ENCODE assay signal across 14 cellular contexts in genomic region chr5:80963966-80964481, GRCh38. TPM values are rescaled to one million over a fixed set of nuclear protein-coding genes. Genes with fewer than 3 reads are reported as not detected.
DNase-seq lines count a peak whose midpoint lies in the region; ATAC-seq, FAIRE-seq and TF ChIP-seq lines count a peak whose summit lies in the region.
"Had no signal": no experiment of that assay in that cellular context is flagged by ENCODE, and none has a peak within 500 bp of the region (broad histone marks: within the 10 kb centered on the region; RNA-seq: fewer than 3 reads in every experiment).

No MANE protein-coding gene starts in this region.

- peak overlapping the region; percentile 4 for H2AFZ ChIP-seq in endothelial cell of umbilical vein (ENCODE audit: low read depth, low read length)

- H3K4me3 Mint-ChIP-seq in activated naive CD4-positive, alpha-beta T cell treated with anti-CD3 and anti-CD28 coated beads, Interleukin-2, amount 50 U/mL, for 24 hours, result peak overlapping the region; percentile 49
- no peak overlapping the region for H3K4me3 Mint-ChIP-seq in type B pancreatic cell

- H3K9me3 ChIP-seq in Panc1 (ENCODE audit: control insufficient read depth, insufficient read depth, low read depth, low read length), result no peaks in the 10 kb centered on the region
- H3K9me3 ChIP-seq in endothelial cell of umbilical vein (replicated peaks; ENCODE audit: control insufficient read depth, insufficient read depth, low read length), result no peaks in the 10 kb centered on the region
- no peaks in the 10 kb centered on the region for H3K9me3 ChIP-seq in subcutaneous abdominal adipose tissue (ENCODE audit: control insufficient read depth in 5 of 5, low read length in 5 of 5)
- H3K9me3 ChIP-seq: esophagus squamous epithelium, pancreas had no signal

- H3K36me3 ChIP-seq in Panc1 (ENCODE audit: control insufficient read depth, insufficient read depth, low read length), result no peaks in the 10 kb centered on the region
- H3K36me3 ChIP-seq in endothelial cell of umbilical vein (ENCODE audit: control insufficient read depth in 2 of 2, extremely low read depth in 1 of 2, insufficient read depth in 2 of 2, low read length in 2 of 2), result no peaks in the 10 kb centered on the region
- H3K36me3 ChIP-seq in subcutaneous abdominal adipose tissue (ENCODE audit: control insufficient read depth in 5 of 5, insufficient read depth in 5 of 5, low read length in 5 of 5), result no peaks in the 10 kb centered on the region
- H3K36me3 ChIP-seq: cardiac muscle cell, esophagus squamous epithelium, pancreas had no signal

- H3K4me1 ChIP-seq in Panc1 (ENCODE audit: control insufficient read depth, insufficient read depth, low read length), result peaks cover 15% of the 10 kb centered on the region; the same call in 1 of the 2 replicates
- peaks cover 52% of the 10 kb centered on the region for H3K4me1 ChIP-seq in endothelial cell of umbilical vein (ENCODE audit: control insufficient read depth, extremely low read depth, insufficient read depth, low read length)
- H3K4me1 ChIP-seq in subcutaneous abdominal adipose tissue (ENCODE audit: control insufficient read depth in 5 of 5, insufficient read depth in 5 of 5, low read length in 5 of 5), result peaks cover 6 to 32% (median 25%) of the 10 kb centered on the region in 5 donors

- no peaks in the 10 kb centered on the region for H3K79me2 ChIP-seq in endothelial cell of umbilical vein (ENCODE audit: control insufficient read depth, insufficient read depth, low read length)

- H3K4me1 Mint-ChIP-seq in activated naive CD4-positive, alpha-beta T cell treated with anti-CD3 and anti-CD28 coated beads, Interleukin-2, amount 50 U/mL, for 24 hours, result peaks cover 74% of the 10 kb centered on the region
- H3K4me1 Mint-ChIP-seq in type B pancreatic cell (ENCODE audit: unreplicated experiment), result peaks cover 4% of the 10 kb centered on the region

- DNase-seq in activated naive CD4-positive, alpha-beta T cell (lab: John Stamatoyannopoulos, UW), result no peak
- DNase-seq in Panc1 (ENCODE audit: low read depth, low spot score) (no peak), endothelial cell of umbilical vein (ENCODE audit: low read depth, low spot score) (no peak), type B pancreatic cell (ENCODE audit: extremely low spot score, unreplicated experiment) (no peak), AG20443 (ENCODE audit: low spot score) (no peak)
- DNase-seq: esophagus squamous epithelium; NCI-H187; pancreas; stimulated activated CD4-positive, alpha-beta T cell treated with anti-CD3 and anti-CD28 coated beads, Interleukin-2, amount 100 ng/mL, for 48 hours had no signal

- no peak for TF ChIP-seq POLR2A in endothelial cell of umbilical vein (IDR thresholded peaks at IDR 0.05; ENCODE audit: low read depth, low read length)

- BruUV-seq in Panc1 (replicated peaks; lab: Mats Ljungman, UMichigan), result no TSS peak
- TSS peak; percentile 15 for BruUV-seq in endothelial cell of umbilical vein (replicated peaks; lab: Mats Ljungman, UMichigan)

- no peaks in the 10 kb centered on the region for H4K20me1 ChIP-seq in endothelial cell of umbilical vein (replicated peaks; ENCODE audit: control insufficient read depth, extremely low read depth, insufficient read depth, low read length)

- intact Hi-C loops in Panc1 (cut with micrococcal nuclease; ENCODE audit: unreplicated experiment), result no loop called here
- intact Hi-C loops in endothelial cell of umbilical vein (cut with micrococcal nuclease), result loop anchor here (2.0 to 10.0 kb wide), 6 partner anchors 83 to 791 kb away; partner anchors contain the start of genes DHFR, FAM151B, MSH3 and SSBP2

- no peaks in the 10 kb centered on the region for H3K9me3 Mint-ChIP-seq in activated naive CD4-positive, alpha-beta T cell treated with anti-CD3 and anti-CD28 coated beads, Interleukin-2, amount 50 U/mL, for 24 hours
- no peaks in the 10 kb centered on the region for H3K9me3 Mint-ChIP-seq in type B pancreatic cell

- POLR2A ChIA-PET in Panc1 (lab: Charles Lee), result interaction anchor here (0.7 kb wide), 2 partner anchors 199 to 436 kb away, joined by 3 read pairs; no protein-coding TSS in a partner anchor
- POLR2A ChIA-PET in endothelial cell of umbilical vein (lab: Charles Lee), result no interaction called here

- dilution Hi-C loops in endothelial cell of umbilical vein (cut with MboI; ENCODE audit: extremely low pct_ligation_motif_present, low sequenced_read_pairs), result no loop called here

- ATAC-seq in Panc1, result no peak
- no peak for ATAC-seq in GM21360 (IDR thresholded peaks at IDR 0.05; ENCODE audit: unreplicated experiment)
- ATAC-seq: left lobe of liver, pancreas had no signal

- H3K27ac ChIP-seq in Panc1 (ENCODE audit: low read length) (peak overlapping the region; percentile 82), endothelial cell of umbilical vein (ENCODE audit: insufficient read depth, low read depth, low read length) (peak overlapping the region; percentile 5), subcutaneous abdominal adipose tissue (ENCODE audit: low read depth, low read length) (peak overlapping the region; percentile 76)
- H3K27ac ChIP-seq: cardiac muscle cell, pancreas had no signal

- H3K4me2 ChIP-seq in endothelial cell of umbilical vein (ENCODE audit: insufficient read depth, low read length), result peak overlapping the region; percentile 69

- no peaks in the 10 kb centered on the region for H3K27me3 ChIP-seq in Panc1 (ENCODE audit: control insufficient read depth, insufficient read depth, low read length)
- H3K27me3 ChIP-seq in endothelial cell of umbilical vein (ENCODE audit: control insufficient read depth in 2 of 2, insufficient read depth in 2 of 2, low read length in 2 of 2), result peaks cover 9 to 11% of the 10 kb centered on the region in 2 experiments
- H3K27me3 ChIP-seq in subcutaneous abdominal adipose tissue (ENCODE audit: control insufficient read depth in 5 of 5, insufficient read depth in 4 of 5, low read length in 5 of 5), result peaks cover 0 to 6% (median 0%) of the 10 kb centered on the region in 5 donors

- TF ChIP-seq CTCF in Panc1 (IDR thresholded peaks at IDR 0.05) (no peak), endothelial cell of umbilical vein (IDR thresholded peaks at IDR 0.05; ENCODE audit: extremely low read depth in 1 of 2, insufficient read depth in 1 of 2, low read depth in 1 of 2, low read length in 2 of 2) (no peak), type B pancreatic cell (conservative IDR thresholded peaks at IDR 0.05) (no peak)

- CTCF ChIA-PET in Panc1 (lab: Charles Lee) (no interaction called here), endothelial cell of umbilical vein (lab: Charles Lee) (interaction anchor here (0.9 to 1.2 kb wide), 3 partner anchors 64 to 276 kb away, joined by 3 to 5 read pairs (median 3); no protein-coding TSS in a partner anchor)

- H3K27me3 Mint-ChIP-seq in activated naive CD4-positive, alpha-beta T cell treated with anti-CD3 and anti-CD28 coated beads, Interleukin-2, amount 50 U/mL, for 24 hours, result no peaks in the 10 kb centered on the region
- H3K27me3 Mint-ChIP-seq in type B pancreatic cell, result peaks cover 61% of the 10 kb centered on the region

- peaks cover 5% of the 10 kb centered on the region for H3K36me3 Mint-ChIP-seq in activated naive CD4-positive, alpha-beta T cell treated with anti-CD3 and anti-CD28 coated beads, Interleukin-2, amount 50 U/mL, for 24 hours
- H3K36me3 Mint-ChIP-seq in type B pancreatic cell, result peaks cover 5% of the 10 kb centered on the region

- no peak overlapping the region for H3K9ac ChIP-seq in endothelial cell of umbilical vein (replicated peaks; ENCODE audit: extremely low read depth, insufficient read depth, low read length)
- H3K9ac ChIP-seq in subcutaneous abdominal adipose tissue (ENCODE audit: low read length in 5 of 5), result no peak overlapping the region

- H3K4me3 ChIP-seq in Panc1 (ENCODE audit: low read depth in 2 of 2, low read length in 2 of 2), result peak overlapping the region in 1 of 2 experiments; percentile 15; a peak in 1 of 4 replicates
- H3K4me3 ChIP-seq in endothelial cell of umbilical vein (replicated peaks in 1 of 3; ENCODE audit: insufficient read depth in 1 of 3, low read depth in 1 of 3, low read length in 3 of 3), result no peak overlapping the region
- peak overlapping the region in 2 of 5 donors; percentile 2 to 34 for H3K4me3 ChIP-seq in subcutaneous abdominal adipose tissue (ENCODE audit: low read depth in 1 of 5, low read length in 5 of 5)
- H3K4me3 ChIP-seq: cardiac muscle cell, esophagus squamous epithelium, pancreas had no signal

- FAIRE-seq in endothelial cell of umbilical vein (lab: Jason Lieb, UNC), result no peak
- FAIRE-seq: pancreas had no signal

- in situ Hi-C loops in Panc1 (cut with HindIII; ENCODE audit: low pct_unique_long_range_greater_than_20kb, low sequenced_read_pairs), result no loop called here

- no peaks in the 10 kb centered on the region for H3K9me1 ChIP-seq in endothelial cell of umbilical vein (replicated peaks; ENCODE audit: control insufficient read depth, extremely low read depth, insufficient read depth, low read length)

- H3K27ac Mint-ChIP-seq in activated naive CD4-positive, alpha-beta T cell treated with anti-CD3 and anti-CD28 coated beads, Interleukin-2, amount 50 U/mL, for 24 hours, result peak overlapping the region; percentile 2
- H3K27ac Mint-ChIP-seq in type B pancreatic cell, result no peak overlapping the region

TF ChIP-seq in endothelial cell of umbilical vein, 7 proteins besides CTCF, POLR2A, EP300 and RAD21:
- no peak for TF ChIP-seq EZH2 (IDR thresholded peaks at IDR 0.05; ENCODE audit: borderline replicate concordance, low read depth, low read length, severe bottlenecking)
- TF ChIP-seq GATA2 (IDR thresholded peaks at IDR 0.05; ENCODE audit: insufficient read depth, insufficient read length, low read depth, low read length), result peak; percentile 21

RNA-seq across cellular contexts. Expression of gene RASGRF2, which starts 3.9 kb away (rescaled TPM):
- total RNA-seq in Panc1 (2021; ENCODE audit: unreplicated experiment) (4.7 TPM), endothelial cell of umbilical vein (4.0 and 8.2 TPM in 2 replicates), type B pancreatic cell (ENCODE audit: low replicate concordance) (2.1 and 2.4 TPM in 2 replicates)
- 2.9 TPM for polyA plus RNA-seq in Panc1 (2012; ENCODE audit: insufficient read length)
- polyA plus RNA-seq in endothelial cell of umbilical vein, result 0.41 and 0.53 TPM in 2 replicates
- polyA plus RNA-seq in endothelial cell of umbilical vein (2011; cell fraction: cytosol; rRNA removed), result 0.42 and 0.46 TPM in 2 replicates
- polyA plus RNA-seq in endothelial cell of umbilical vein (2011; cell fraction: nucleus; rRNA removed), result 1.5 TPM in 2 replicates
- 0.34 and 1.6 TPM in 2 replicates for polyA plus RNA-seq in endothelial cell of umbilical vein (2012)
- polyA minus RNA-seq in endothelial cell of umbilical vein, result 1.9 and 2.2 TPM in 2 replicates
- not detected for polyA minus RNA-seq in endothelial cell of umbilical vein (2011; cell fraction: cytosol; rRNA and poly(A)+ RNA removed)
- polyA minus RNA-seq in endothelial cell of umbilical vein (2011; cell fraction: nucleus; rRNA and poly(A)+ RNA removed), result 2.1 and 4.3 TPM in 2 replicates

Comparison
In these comparisons a context has a peak if more than half of its experiments do, and no peak if none do; other contexts are left out.
1. H3K27ac ChIP-seq: peak in every context shown above with its lines; median percentile 82 in Panc1; 76 in subcutaneous abdominal adipose tissue; 5 in endothelial cell of umbilical vein.